ENCODE assay signal across 9 cellular contexts in the genomic region with DNA sequence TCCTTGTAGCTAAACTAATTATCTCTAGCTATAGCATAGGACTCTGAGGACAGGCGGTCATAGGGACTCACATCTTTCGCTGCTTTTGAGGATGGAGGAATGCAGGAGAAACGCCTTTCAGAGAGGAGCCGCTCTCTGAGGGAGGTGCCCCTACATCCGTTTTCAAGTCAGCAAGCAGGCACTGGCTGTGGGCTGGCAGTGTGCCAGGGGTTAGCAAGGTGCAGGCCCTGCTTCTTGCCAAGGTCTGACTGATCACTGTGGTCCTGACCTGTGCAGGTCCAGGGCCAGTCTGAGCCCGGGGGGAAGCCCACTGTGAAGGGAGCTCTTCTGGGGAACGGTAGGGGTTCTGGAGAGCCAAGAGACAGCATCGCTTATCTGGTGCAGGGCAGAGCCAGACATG.
DNase-seq lines count a peak whose midpoint lies in the region; ATAC-seq and TF ChIP-seq lines count a peak whose summit lies in the region.
"Had no signal": no experiment of that assay in that cellular context is flagged by ENCODE, and none has a peak within 500 bp of the region (broad histone marks: within the 10 kb centered on the region; RNA-seq: fewer than 3 reads in every experiment).

No MANE protein-coding gene starts in this region.

- H3K27me3 Mint-ChIP-seq in natural killer cell treated with Interleukin-12 subunit alpha and Interleukin-12 subunit beta and Interleukin-15 and Interleukin-18, amount 100 ng/mL, for 72 hours: no peaks in the 10 kb centered on the region
- peaks cover 25% of the 10 kb centered on the region for H3K27me3 Mint-ChIP-seq in nephron progenitor cell (ENCODE audit: low read depth, poor library complexity)

- no peak overlapping the region for H3K4me3 Mint-ChIP-seq in natural killer cell treated with Interleukin-12 subunit alpha and Interleukin-12 subunit beta and Interleukin-15 and Interleukin-18, amount 100 ng/mL, for 72 hours
- no peak overlapping the region for H3K4me3 Mint-ChIP-seq in nephron progenitor cell

- DNase-seq in ACHN: peak; percentile 66
- peak; percentile 54 for DNase-seq in RPMI7951 (ENCODE audit: low read depth)
- peak; percentile 91 for DNase-seq in activated effector memory CD4-positive, alpha-beta T cell treated with anti-CD3 and anti-CD28 coated beads, Interleukin-2, amount 50 U/mL, for 16 hours
- DNase-seq in natural killer cell treated with Interleukin-12 subunit alpha and Interleukin-12 subunit beta and Interleukin-15 and Interleukin-18, amount 100 ng/mL, for 72 hours (ENCODE audit: low spot score): no peak
- no peak for DNase-seq in GM13977 (ENCODE audit: low spot score)
- DNase-seq in nephron progenitor cell: no peak
- DNase-seq in GDM1 (lab: John Stamatoyannopoulos, UW): no peak

- H3K27ac Mint-ChIP-seq in natural killer cell treated with Interleukin-12 subunit alpha and Interleukin-12 subunit beta and Interleukin-15 and Interleukin-18, amount 100 ng/mL, for 72 hours: peak overlapping the region in 1 of 2 donors; percentile 82
- H3K27ac Mint-ChIP-seq in nephron progenitor cell: no peak overlapping the region

- in situ Hi-C loops in ACHN (cut with HindIII; ENCODE audit: low pct_ligation_motif_present, low pct_unique_long_range_greater_than_20kb, low sequenced_read_pairs) (no loop called here), GM13977 (cut with MboI; ENCODE audit: low pct_unique_long_range_greater_than_20kb, low sequenced_read_pairs, unreplicated experiment) (no loop called here)

- ATAC-seq in natural killer cell treated with Interleukin-12 subunit alpha and Interleukin-12 subunit beta and Interleukin-15 and Interleukin-18, amount 100 ng/mL, for 72 hours: peak; percentile 30 to 63
- no peak for ATAC-seq in HG02840 (IDR thresholded peaks at IDR 0.05; ENCODE audit: low FRiP score, unreplicated experiment)

- no peaks in the 10 kb centered on the region for H3K36me3 Mint-ChIP-seq in natural killer cell treated with Interleukin-12 subunit alpha and Interleukin-12 subunit beta and Interleukin-15 and Interleukin-18, amount 100 ng/mL, for 72 hours
- H3K36me3 Mint-ChIP-seq in nephron progenitor cell (ENCODE audit: low read depth): peaks cover 14% of the 10 kb centered on the region
- H3K36me3 Mint-ChIP-seq: CD14-positive monocyte had no signal

- peaks cover 19 to 27% of the 10 kb centered on the region in 2 donors for H3K4me1 Mint-ChIP-seq in natural killer cell treated with Interleukin-12 subunit alpha and Interleukin-12 subunit beta and Interleukin-15 and Interleukin-18, amount 100 ng/mL, for 72 hours (ENCODE audit: low read depth in 2 of 2)
- H3K4me1 Mint-ChIP-seq in nephron progenitor cell: peaks cover 69% of the 10 kb centered on the region

- H3K9me3 Mint-ChIP-seq in natural killer cell treated with Interleukin-12 subunit alpha and Interleukin-12 subunit beta and Interleukin-15 and Interleukin-18, amount 100 ng/mL, for 72 hours: no peaks in the 10 kb centered on the region
- no peaks in the 10 kb centered on the region for H3K9me3 Mint-ChIP-seq in nephron progenitor cell

- TF ChIP-seq CTCF in GM13977 (IDR thresholded peaks at IDR 0.05; ENCODE audit: extremely low read depth, insufficient read depth, missing control alignments) (no peak), nephron progenitor cell (IDR thresholded peaks at IDR 0.05) (no peak)

Comparison
In these comparisons a context has a peak if more than half of its experiments do, and no peak if none do; other contexts are left out.
1. DNase-seq: peak in ACHN (single experiment), RPMI7951 (single experiment) and activated effector memory CD4-positive, alpha-beta T cell treated with anti-CD3 and anti-CD28 coated beads, Interleukin-2, amount 50 U/mL, for 16 hours (single experiment); none in natural killer cell treated with Interleukin-12 subunit alpha and Interleukin-12 subunit beta and Interleukin-15 and Interleukin-18, amount 100 ng/mL, for 72 hours (single experiment), GM13977 (single experiment), nephron progenitor cell (single experiment) and GDM1 (single experiment).